ENCODE assay signal across 23 cellular contexts in the genomic region with DNA sequence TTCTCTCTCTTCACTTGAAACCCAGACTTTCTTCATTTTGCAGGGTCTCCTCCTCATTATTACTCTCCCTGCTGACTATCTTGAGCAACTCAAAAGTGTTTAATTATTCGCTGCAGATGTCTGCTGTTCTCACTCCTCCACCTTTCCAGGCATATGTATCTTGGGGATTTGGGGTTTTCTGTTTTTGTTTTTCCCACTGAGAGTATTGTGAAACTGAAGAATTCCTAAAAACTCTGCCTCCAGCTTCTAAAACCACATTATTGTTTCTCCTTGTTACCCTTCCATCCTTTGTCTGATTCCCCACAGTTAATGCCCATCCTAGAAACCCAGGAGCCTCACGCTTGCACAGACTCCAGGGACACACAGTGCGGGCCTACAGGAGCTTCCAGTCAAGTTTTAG. TPM values are rescaled to one million over a fixed set of nuclear protein-coding genes. Genes with fewer than 3 reads are reported as not detected.
"Had no signal": no experiment of that assay in that cellular context is flagged by ENCODE, and none has a peak within 500 bp of the region (broad histone marks: within the 10 kb centered on the region; RNA-seq: fewer than 3 reads in every experiment).

No MANE protein-coding gene starts in this region.

- H3K27me3 ChIP-seq: gastrocnemius medialis, neutrophil, right lobe of liver, testis, tibial nerve had no signal

- H3K36me3 Mint-ChIP-seq: stimulated activated memory B cell treated with anti-CD40 and anti-IgM and Interleukin-4, amounts not matched to agents 10 μg/mL and 1 μg/mL and 100 μg/mL, for 72 hours had no signal

- H3K9me3 Mint-ChIP-seq: stimulated activated memory B cell treated with anti-CD40 and anti-IgM and Interleukin-4, amounts not matched to agents 10 μg/mL and 1 μg/mL and 100 μg/mL, for 72 hours; stimulated activated naive CD8-positive, alpha-beta T cell treated with anti-CD3 and anti-CD28 coated beads, Interleukin-15, amount 100 ng/mL, for 72 hours had no signal

- H3K4me1 Mint-ChIP-seq: naive thymus-derived CD8-positive, alpha-beta T cell; stimulated activated memory B cell treated with anti-CD40 and anti-IgM and Interleukin-4, amounts not matched to agents 10 μg/mL and 1 μg/mL and 100 μg/mL, for 72 hours; stimulated activated naive CD8-positive, alpha-beta T cell treated with anti-CD3 and anti-CD28 coated beads, Interleukin-15, amount 100 ng/mL, for 72 hours had no signal

- H3K4me1 ChIP-seq: gastrocnemius medialis, heart right ventricle, psoas muscle, right lobe of liver, spleen, testis, tibial nerve had no signal

- H3K4me3 Mint-ChIP-seq: naive thymus-derived CD8-positive, alpha-beta T cell; stimulated activated memory B cell treated with anti-CD40 and anti-IgM and Interleukin-4, amounts not matched to agents 10 μg/mL and 1 μg/mL and 100 μg/mL, for 72 hours; stimulated activated naive CD8-positive, alpha-beta T cell treated with anti-CD3 and anti-CD28 coated beads, Interleukin-15, amount 100 ng/mL, for 72 hours had no signal

- DNase-seq: cortex of kidney; dorsolateral prefrontal cortex; effector CD8-positive, alpha-beta T cell; esophagus squamous epithelium; gastrocnemius medialis; heart right ventricle; hypothalamus; kidney glomerular epithelial cell; mucosa of descending colon; naive thymus-derived CD8-positive, alpha-beta T cell; psoas muscle; retina; right lobe of liver; spleen; stimulated activated CD4-positive, alpha-beta T cell treated with anti-CD3 and anti-CD28 coated beads, Interleukin-15, amount 100 ng/mL, for 24 hours; stimulated activated CD4-positive, alpha-beta T cell treated with anti-CD3 and anti-CD28 coated beads, Interleukin-1b, Interleukin-23, amount 100 ng/mL, for 48 hours; stimulated activated CD4-positive, alpha-beta T cell treated with anti-CD3 and anti-CD28 coated beads, Interleukin-4, amount 100 ng/mL, for 24 hours; stimulated activated naive CD8-positive, alpha-beta T cell treated with anti-CD3 and anti-CD28 coated beads, Interleukin-15, amount 100 ng/mL, for 72 hours; testis had no signal

- H3K36me3 ChIP-seq: esophagus squamous epithelium, gastrocnemius medialis, heart right ventricle, neutrophil, right lobe of liver, spleen, tibial nerve had no signal

- H3K27ac ChIP-seq: dorsolateral prefrontal cortex, epithelial cell of prostate, esophagus squamous epithelium, gastrocnemius medialis, heart right ventricle, neutrophil, psoas muscle, right lobe of liver, spleen, testis, tibial nerve had no signal

- H3K9me3 ChIP-seq: esophagus squamous epithelium, gastrocnemius medialis, heart right ventricle, mucosa of descending colon, neutrophil, psoas muscle, right lobe of liver, testis, tibial nerve had no signal

- ATAC-seq: gastrocnemius medialis; heart right ventricle; mucosa of descending colon; naive thymus-derived CD8-positive, alpha-beta T cell; psoas muscle; right lobe of liver; stimulated activated memory B cell treated with anti-CD40 and anti-IgM and Interleukin-4, amounts not matched to agents 10 μg/mL and 1 μg/mL and 100 μg/mL, for 72 hours; stimulated activated naive CD8-positive, alpha-beta T cell treated with anti-CD3 and anti-CD28 coated beads, Interleukin-15, amount 100 ng/mL, for 72 hours had no signal

- H3K27ac Mint-ChIP-seq: naive thymus-derived CD8-positive, alpha-beta T cell; stimulated activated memory B cell treated with anti-CD40 and anti-IgM and Interleukin-4, amounts not matched to agents 10 μg/mL and 1 μg/mL and 100 μg/mL, for 72 hours; stimulated activated naive CD8-positive, alpha-beta T cell treated with anti-CD3 and anti-CD28 coated beads, Interleukin-15, amount 100 ng/mL, for 72 hours had no signal

- H3K4me3 ChIP-seq: dorsolateral prefrontal cortex, esophagus squamous epithelium, gastrocnemius medialis, heart right ventricle, mucosa of descending colon, psoas muscle, right lobe of liver, spleen, testis, tibial nerve had no signal

RNA-seq across cellular contexts. Expression of a gene that starts 51.3 kb away (rescaled TPM):
- total RNA-seq: esophagus squamous epithelium; gastrocnemius medialis; naive thymus-derived CD8-positive, alpha-beta T cell had no signal
